In genomic region chr16:9647981-9648701, GRCh38 we compare ENCODE assay signal across 10 cellular contexts.
DNase-seq lines count a peak whose midpoint lies in the region; ATAC-seq and TF ChIP-seq lines count a peak whose summit lies in the region.
"Had no signal": no experiment of that assay in that cellular context is flagged by ENCODE, and none has a peak within 500 bp of the region (broad histone marks: within the 10 kb centered on the region; RNA-seq: fewer than 3 reads in every experiment).

No MANE protein-coding gene starts in this region.

- no peaks in the 10 kb centered on the region for H3K4me1 Mint-ChIP-seq in activated T-helper 17 cell treated with anti-CD3 and anti-CD28 coated beads, Interleukin-2, amount 50 U/mL, for 72 hours
- H3K4me1 Mint-ChIP-seq in stimulated activated effector memory CD8-positive, alpha-beta T cell treated with anti-CD3 and anti-CD28 coated beads, Interleukin-12 subunit alpha, Interleukin-12 subunit beta, amount 100 ng/mL, for 72 hours, result no peaks in the 10 kb centered on the region
- H3K4me1 Mint-ChIP-seq: memory B cell had no signal

- H3K36me3 ChIP-seq in lung (ENCODE audit: control insufficient read depth in 2 of 2, insufficient read depth in 2 of 2, low read length in 2 of 2), result no peaks in the 10 kb centered on the region
- H3K36me3 ChIP-seq: SJSA1 had no signal

- 30 to 38% methylated on average over 7 of the region's 7 CpGs for WGBS in lung, 2 donors

- no peak for ATAC-seq in lung (ENCODE audit: insufficient read depth, low FRiP score)
- ATAC-seq in activated T-helper 17 cell treated with anti-CD3 and anti-CD28 coated beads, Interleukin-2, amount 50 U/mL, for 72 hours (replicated peaks), result no peak
- ATAC-seq in stimulated activated effector memory CD8-positive, alpha-beta T cell treated with anti-CD3 and anti-CD28 coated beads, Interleukin-12 subunit alpha, Interleukin-12 subunit beta, amount 100 ng/mL, for 72 hours, result no peak
- ATAC-seq in activated CD4-positive, CD25-positive, alpha-beta regulatory T cell treated with anti-CD3 and anti-CD28 coated beads, Interleukin-2, amount 50 U/mL, for 24 hours, result no peak

- H3K27me3 ChIP-seq in lung (ENCODE audit: control insufficient read depth, insufficient read depth), result no peaks in the 10 kb centered on the region
- H3K27me3 ChIP-seq: SJSA1 had no signal

- H3K9me3 Mint-ChIP-seq in activated T-helper 17 cell treated with anti-CD3 and anti-CD28 coated beads, Interleukin-2, amount 50 U/mL, for 72 hours, result no peaks in the 10 kb centered on the region
- H3K9me3 Mint-ChIP-seq in stimulated activated effector memory CD8-positive, alpha-beta T cell treated with anti-CD3 and anti-CD28 coated beads, Interleukin-12 subunit alpha, Interleukin-12 subunit beta, amount 100 ng/mL, for 72 hours, result peaks cover 3% of the 10 kb centered on the region

- no peak overlapping the region for H3K27ac ChIP-seq in lung (ENCODE audit: low read depth in 1 of 2, low read length in 1 of 2)
- H3K27ac ChIP-seq: SJSA1 had no signal

- H3K4me1 ChIP-seq in lung (ENCODE audit: control insufficient read depth in 2 of 2, insufficient read depth in 2 of 2, low read length in 2 of 2), result no peaks in the 10 kb centered on the region
- H3K4me1 ChIP-seq: SJSA1 had no signal

- peaks cover 5% of the 10 kb centered on the region for H3K27me3 Mint-ChIP-seq in activated T-helper 17 cell treated with anti-CD3 and anti-CD28 coated beads, Interleukin-2, amount 50 U/mL, for 72 hours

- H3K9me3 ChIP-seq in lung (ENCODE audit: control insufficient read depth in 2 of 2, insufficient read depth in 1 of 2, low read length in 1 of 2), result no peaks in the 10 kb centered on the region
- H3K9me3 ChIP-seq: SJSA1 had no signal

- H3K36me3 Mint-ChIP-seq in activated T-helper 17 cell treated with anti-CD3 and anti-CD28 coated beads, Interleukin-2, amount 50 U/mL, for 72 hours (ENCODE audit: low read depth), result no peaks in the 10 kb centered on the region
- no peaks in the 10 kb centered on the region for H3K36me3 Mint-ChIP-seq in stimulated activated effector memory CD8-positive, alpha-beta T cell treated with anti-CD3 and anti-CD28 coated beads, Interleukin-12 subunit alpha, Interleukin-12 subunit beta, amount 100 ng/mL, for 72 hours
- H3K36me3 Mint-ChIP-seq: memory B cell had no signal

- TF ChIP-seq CTCF in cardiac fibroblast (IDR thresholded peaks at IDR 0.05; ENCODE audit: low read depth, low read length) (peak; percentile 67), lung (IDR thresholded peaks at IDR 0.05; ENCODE audit: control extremely low read depth, extremely low read depth) (peak; percentile 37)

- DNase-seq in EH (ENCODE audit: low read depth) (peak; percentile 25), LoVo (ENCODE audit: low spot score) (peak; percentile 39), cardiac fibroblast (ENCODE audit: low read depth in 2 of 2) (peak; percentile 6 to 45), lung (ENCODE audit: low spot score) (no peak)
- no peak for DNase-seq in activated naive CD4-positive, alpha-beta T cell treated with anti-CD3 and anti-CD28 coated beads, Interleukin-2, amount 50 U/mL, for 16 hours
- no peak for DNase-seq in stimulated activated effector memory CD8-positive, alpha-beta T cell treated with anti-CD3 and anti-CD28 coated beads, Interleukin-12 subunit alpha, Interleukin-12 subunit beta, amount 100 ng/mL, for 72 hours (ENCODE audit: low spot score in 2 of 2)

- H3K4me3 Mint-ChIP-seq in activated T-helper 17 cell treated with anti-CD3 and anti-CD28 coated beads, Interleukin-2, amount 50 U/mL, for 72 hours, result no peak overlapping the region
- H3K4me3 Mint-ChIP-seq in stimulated activated effector memory CD8-positive, alpha-beta T cell treated with anti-CD3 and anti-CD28 coated beads, Interleukin-12 subunit alpha, Interleukin-12 subunit beta, amount 100 ng/mL, for 72 hours, result no peak overlapping the region
- H3K4me3 Mint-ChIP-seq: memory B cell had no signal

- no peak overlapping the region for H3K27ac Mint-ChIP-seq in activated T-helper 17 cell treated with anti-CD3 and anti-CD28 coated beads, Interleukin-2, amount 50 U/mL, for 72 hours
- no peak overlapping the region for H3K27ac Mint-ChIP-seq in stimulated activated effector memory CD8-positive, alpha-beta T cell treated with anti-CD3 and anti-CD28 coated beads, Interleukin-12 subunit alpha, Interleukin-12 subunit beta, amount 100 ng/mL, for 72 hours
- H3K27ac Mint-ChIP-seq: memory B cell had no signal

- H3K4me3 ChIP-seq in cardiac fibroblast (replicated peaks in 1 of 2; ENCODE audit: low read depth in 2 of 2, low read length in 2 of 2) (no peak overlapping the region), lung (no peak overlapping the region)
- H3K4me3 ChIP-seq: SJSA1 had no signal

Comparison
In these comparisons a context has a peak if more than half of its experiments do, and no peak if none do; other contexts are left out.
1. DNase-seq: peak in EH (single experiment), LoVo (single experiment) and cardiac fibroblast (2 of 2); none in lung (single experiment), activated naive CD4-positive, alpha-beta T cell treated with anti-CD3 and anti-CD28 coated beads, Interleukin-2, amount 50 U/mL, for 16 hours (single experiment) and stimulated activated effector memory CD8-positive, alpha-beta T cell treated with anti-CD3 and anti-CD28 coated beads, Interleukin-12 subunit alpha, Interleukin-12 subunit beta, amount 100 ng/mL, for 72 hours (0 of 2).